1 cellular context compared by ENCODE assay signal in genomic region chr11:85810871-85811611, GRCh38.
A peak's percentile ranks its signal among the peaks of the same experiment; 100 is the strongest.
TF ChIP-seq lines count a peak whose summit lies in the region.

TSS of gene SYTL2 (minus strand) at chr11:85811141. CDS start at chr11:85757725, 53,416 bp downstream.

TF ChIP-seq in WTC11, 78 proteins besides CTCF, POLR2A, EP300 and RAD21 (continued from another document):
- TF ChIP-seq ATF6 (CRISPR knock-in tag; IDR thresholded peaks at IDR 0.05) (no peak), GRHL2 (CRISPR knock-in tag; IDR thresholded peaks at IDR 0.05; ENCODE audit: insufficient replicate concordance, severe bottlenecking) (no peak), MXD4 (CRISPR knock-in tag; IDR thresholded peaks at IDR 0.05; ENCODE audit: borderline replicate concordance) (no peak), ATF3 (CRISPR knock-in tag; conservative IDR thresholded peaks at IDR 0.05) (no peak), TP53 (CRISPR knock-in tag; IDR thresholded peaks at IDR 0.05) (peak; percentile 68), SOX15 (CRISPR knock-in tag; IDR thresholded peaks at IDR 0.05) (no peak), JAZF1 (CRISPR knock-in tag; IDR thresholded peaks at IDR 0.05) (no peak), ZNF138 (CRISPR knock-in tag; conservative IDR thresholded peaks at IDR 0.05) (no peak), FOXJ3 (CRISPR knock-in tag; IDR thresholded peaks at IDR 0.05; ENCODE audit: borderline replicate concordance) (no peak), USF2 (CRISPR knock-in tag; IDR thresholded peaks at IDR 0.05) (peak; percentile 33; the same call in 1 of the 2 replicates), ZNF416 (CRISPR knock-in tag; IDR thresholded peaks at IDR 0.05) (no peak), ARID4B (CRISPR knock-in tag; IDR thresholded peaks at IDR 0.05; ENCODE audit: borderline replicate concordance) (peak; percentile 89; the same call in 1 of the 2 replicates), GTF2I (CRISPR knock-in tag; conservative IDR thresholded peaks at IDR 0.05) (no peak), NFYB (CRISPR knock-in tag; conservative IDR thresholded peaks at IDR 0.05; ENCODE audit: low read depth) (no peak), ELF4 (CRISPR knock-in tag; IDR thresholded peaks at IDR 0.05; ENCODE audit: low read depth) (no peak), STAT6 (CRISPR knock-in tag; conservative IDR thresholded peaks at IDR 0.05; ENCODE audit: low read depth) (no peak), ZNF512 (CRISPR knock-in tag; IDR thresholded peaks at IDR 0.05; ENCODE audit: borderline replicate concordance) (no peak), AFF4 (CRISPR knock-in tag; IDR thresholded peaks at IDR 0.05; ENCODE audit: borderline replicate concordance) (no peak), SMAD4 (CRISPR knock-in tag; IDR thresholded peaks at IDR 0.05) (0 out of 2 replicates have a peak, but pooled peaks have one; percentile 31), CDX4 (CRISPR knock-in tag; IDR thresholded peaks at IDR 0.05; ENCODE audit: borderline replicate concordance) (no peak), ZNF423 (CRISPR knock-in tag; IDR thresholded peaks at IDR 0.05) (no peak), AR (CRISPR knock-in tag; IDR thresholded peaks at IDR 0.05) (no peak), E2F5 (CRISPR knock-in tag; IDR thresholded peaks at IDR 0.05) (no peak), MLX (CRISPR knock-in tag; IDR thresholded peaks at IDR 0.05) (no peak), ZBTB43 (CRISPR knock-in tag; IDR thresholded peaks at IDR 0.05) (0 out of 2 replicates have a peak, but pooled peaks have one; percentile 66), PRRX2 (CRISPR knock-in tag; IDR thresholded peaks at IDR 0.05) (no peak), RELA (CRISPR knock-in tag; IDR thresholded peaks at IDR 0.05; ENCODE audit: borderline replicate concordance) (peak; percentile 69)
